In the genomic region with DNA sequence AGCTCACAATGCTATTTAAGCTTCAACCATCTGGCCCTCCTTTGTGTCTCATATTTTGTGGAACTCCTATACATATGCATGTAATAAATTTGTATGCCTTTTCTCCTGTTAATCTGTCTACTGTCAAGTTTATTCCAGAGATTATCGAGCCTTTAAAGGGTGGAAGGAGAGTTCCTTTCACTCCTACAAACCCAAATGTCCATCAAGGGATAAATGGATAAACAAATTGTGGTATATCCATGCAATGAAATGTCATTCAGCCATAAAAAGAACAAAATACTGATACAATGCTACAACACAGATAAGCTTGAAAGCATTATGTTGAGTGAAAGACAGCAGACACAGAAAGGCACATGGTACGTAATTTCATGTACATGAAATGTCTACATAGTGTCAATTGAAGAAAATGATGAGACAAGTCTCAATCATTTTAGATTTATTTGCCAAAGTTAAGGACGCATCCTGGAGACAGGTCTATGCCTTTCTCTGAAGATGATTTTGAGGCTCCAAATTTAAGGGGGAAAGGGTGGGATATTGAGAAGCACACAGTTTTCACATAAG, we compare ENCODE assay signal across 13 cellular contexts. TPM values are rescaled to one million over a fixed set of nuclear protein-coding genes. Genes with fewer than 3 reads are reported as not detected.
DNase-seq lines count a peak whose midpoint lies in the region; ATAC-seq, FAIRE-seq and TF ChIP-seq lines count a peak whose summit lies in the region.
"Had no signal": no experiment of that assay in that cellular context is flagged by ENCODE, and none has a peak within 500 bp of the region (broad histone marks: within the 10 kb centered on the region; RNA-seq: fewer than 3 reads in every experiment).

No MANE protein-coding gene starts in this region.

- TF ChIP-seq POLR2A in K562 (conservative IDR thresholded peaks at IDR 0.05), result no peak
- no peak for TF ChIP-seq POLR2A in upper lobe of left lung (IDR thresholded peaks at IDR 0.05)

- no peak overlapping the region for H3K4me3 Mint-ChIP-seq in activated T-cell treated with anti-CD3 and anti-CD28 coated beads, Interleukin-2, amount 50 U/mL, for 24 hours
- peak overlapping the region; percentile 16 for H3K4me3 Mint-ChIP-seq in stimulated activated effector memory CD8-positive, alpha-beta T cell treated with anti-CD3 and anti-CD28 coated beads, Interleukin-12 subunit alpha, Interleukin-12 subunit beta, amount 100 ng/mL, for 72 hours

- no peak for TF ChIP-seq CTCF in OCI-LY1 (IDR thresholded peaks at IDR 0.05; ENCODE audit: low read length)
- no peak for TF ChIP-seq CTCF in K562 (IDR thresholded peaks at IDR 0.05 in 2 of 3, conservative IDR thresholded peaks at IDR 0.05 in 1 of 3; ENCODE audit: insufficient read depth in 2 of 3, low read depth in 1 of 3, low read length in 3 of 3)
- TF ChIP-seq CTCF in upper lobe of left lung (IDR thresholded peaks at IDR 0.05), result no peak

- H3K27ac ChIP-seq in OCI-LY1 (ENCODE audit: low read depth, low read length, poor library complexity, severe bottlenecking) (peak overlapping the region; percentile 54), K562 (ENCODE audit: extremely low read depth, low read depth, low read length) (no peak overlapping the region), upper lobe of left lung (no peak overlapping the region)
- H3K27ac ChIP-seq: psoas muscle, uterus had no signal

- FAIRE-seq in K562 (lab: Jason Lieb, UNC), result no peak

- H3K36me3 Mint-ChIP-seq in activated T-cell treated with anti-CD3 and anti-CD28 coated beads, Interleukin-2, amount 50 U/mL, for 24 hours (ENCODE audit: low read depth), result no peaks in the 10 kb centered on the region
- H3K36me3 Mint-ChIP-seq in stimulated activated effector memory CD8-positive, alpha-beta T cell treated with anti-CD3 and anti-CD28 coated beads, Interleukin-12 subunit alpha, Interleukin-12 subunit beta, amount 100 ng/mL, for 72 hours, result peaks cover 9% of the 10 kb centered on the region

- no peak overlapping the region for H3K4me2 ChIP-seq in OCI-LY1 (ENCODE audit: low read length)
- no peak overlapping the region for H3K4me2 ChIP-seq in K562 (ENCODE audit: insufficient read depth, low read length)

- no peaks in the 10 kb centered on the region for H3K9me3 ChIP-seq in OCI-LY1 (ENCODE audit: low read length)
- H3K9me3 ChIP-seq in K562 (replicated peaks; ENCODE audit: control insufficient read depth, insufficient read depth, low read depth, low read length), result no peaks in the 10 kb centered on the region
- H3K9me3 ChIP-seq in upper lobe of left lung, result no peaks in the 10 kb centered on the region
- H3K9me3 ChIP-seq: psoas muscle, uterus had no signal

- H3K9ac ChIP-seq in OCI-LY1 (ENCODE audit: low read length) (no peak overlapping the region), K562 (ENCODE audit: insufficient read depth in 1 of 2, low read depth in 2 of 2, low read length in 2 of 2) (no peak overlapping the region)

- intact Hi-C loops in K562 (cut with micrococcal nuclease), result loop anchor here (5.0 kb wide), 1 partner anchor 39 kb away; no protein-coding TSS in a partner anchor

- H3K79me2 ChIP-seq in OCI-LY1 (ENCODE audit: insufficient read depth, low read length) (no peaks in the 10 kb centered on the region), K562 (ENCODE audit: control insufficient read depth, insufficient read depth, low read length) (no peaks in the 10 kb centered on the region)

- H3K4me1 ChIP-seq in OCI-LY1 (ENCODE audit: insufficient read depth, low read length, severe bottlenecking) (peaks cover 10% of the 10 kb centered on the region), K562 (replicated peaks in 1 of 2; ENCODE audit: control insufficient read depth in 2 of 2, insufficient read depth in 2 of 2, low read length in 2 of 2) (peaks cover 0 to 25% of the 10 kb centered on the region in 2 experiments; a peak in 4 of 5 replicates), upper lobe of left lung (peaks cover 0 to 12% (median 2%) of the 10 kb centered on the region in 4 donors)
- H3K4me1 ChIP-seq: psoas muscle, uterus had no signal

- H3K27me3 Mint-ChIP-seq in activated T-cell treated with anti-CD3 and anti-CD28 coated beads, Interleukin-2, amount 50 U/mL, for 24 hours, result no peaks in the 10 kb centered on the region

- WGBS in K562 (ENCODE audit: insufficient coverage, low coverage, missing lambda C conversion rate), result 44% methylated on average over 3 of the region's 3 CpGs
- 70 to 84% methylated on average over 3 of the region's 3 CpGs for WGBS in upper lobe of left lung, 2 donors

- H3K27ac Mint-ChIP-seq in activated T-cell treated with anti-CD3 and anti-CD28 coated beads, Interleukin-2, amount 50 U/mL, for 24 hours, result peak overlapping the region; percentile 27
- peak overlapping the region; percentile 82 for H3K27ac Mint-ChIP-seq in stimulated activated effector memory CD8-positive, alpha-beta T cell treated with anti-CD3 and anti-CD28 coated beads, Interleukin-12 subunit alpha, Interleukin-12 subunit beta, amount 100 ng/mL, for 72 hours

- H3K36me3 ChIP-seq in OCI-LY1 (ENCODE audit: insufficient read depth, low read length), result no peaks in the 10 kb centered on the region
- no peaks in the 10 kb centered on the region for H3K36me3 ChIP-seq in K562 (ENCODE audit: control insufficient read depth, insufficient read depth, low read length)
- H3K36me3 ChIP-seq in upper lobe of left lung, result no peaks in the 10 kb centered on the region
- H3K36me3 ChIP-seq: uterus had no signal

- no peak for ATAC-seq in K562
- ATAC-seq in stimulated activated effector memory CD8-positive, alpha-beta T cell treated with anti-CD3 and anti-CD28 coated beads, Interleukin-12 subunit alpha, Interleukin-12 subunit beta, amount 100 ng/mL, for 72 hours, result no peak
- no peak for ATAC-seq in upper lobe of left lung (ENCODE audit: low FRiP score in 2 of 2)
- ATAC-seq: psoas muscle had no signal

- POLR2A ChIA-PET in K562 (lab: Yijun Ruan, JAX), result interaction anchor here (0.6 to 1.3 kb wide), 4 partner anchors 9 to 183 kb away, joined by 3 to 4 read pairs (median 4); no protein-coding TSS in a partner anchor

- H3F3A ChIP-seq in OCI-LY1 (ENCODE audit: insufficient read depth, low read length), result no peaks in the 10 kb centered on the region

- H3K27me3 ChIP-seq in OCI-LY1 (ENCODE audit: insufficient read depth, low read length), result no peaks in the 10 kb centered on the region
- no peaks in the 10 kb centered on the region for H3K27me3 ChIP-seq in K562 (ENCODE audit: control insufficient read depth in 2 of 2, insufficient read depth in 2 of 2, low read length in 2 of 2)
- H3K27me3 ChIP-seq in upper lobe of left lung, result no peaks in the 10 kb centered on the region
- H3K27me3 ChIP-seq: uterus had no signal

- TF ChIP-seq RAD21 in K562 (CRISPR knock-in tag; conservative IDR thresholded peaks at IDR 0.05 in 1 of 2, IDR thresholded peaks at IDR 0.05 in 1 of 2), result no peak

- in situ Hi-C loops in K562 (cut with MboI), result no loop called here

- CTCF ChIA-PET in K562 (lab: Yijun Ruan, JAX; ENCODE audit: low intra/inter-chr PET ratio), result no interaction called here

- H4K20me1 ChIP-seq in OCI-LY1 (ENCODE audit: insufficient read depth, low read length) (no peaks in the 10 kb centered on the region), K562 (replicated peaks; ENCODE audit: control insufficient read depth, insufficient read depth, low read length) (no peaks in the 10 kb centered on the region)

- peaks cover 47% of the 10 kb centered on the region for H3K4me1 Mint-ChIP-seq in activated T-cell treated with anti-CD3 and anti-CD28 coated beads, Interleukin-2, amount 50 U/mL, for 24 hours (ENCODE audit: low read depth)
- peaks cover 51% of the 10 kb centered on the region for H3K4me1 Mint-ChIP-seq in stimulated activated effector memory CD8-positive, alpha-beta T cell treated with anti-CD3 and anti-CD28 coated beads, Interleukin-12 subunit alpha, Interleukin-12 subunit beta, amount 100 ng/mL, for 72 hours

- H3K4me3 ChIP-seq in OCI-LY1 (ENCODE audit: low read depth, low read length, poor library complexity, severe bottlenecking) (no peak overlapping the region), K562 (no peak overlapping the region), upper lobe of left lung (no peak overlapping the region)
- H3K4me3 ChIP-seq: psoas muscle, uterus had no signal

- BruUV-seq in K562 (replicated peaks; lab: Mats Ljungman, UMichigan), result no TSS peak

- no peaks in the 10 kb centered on the region for H3K9me2 ChIP-seq in OCI-LY1 (ENCODE audit: low read depth, low read length)

- TF ChIP-seq EP300 in K562 (IDR thresholded peaks at IDR 0.05; ENCODE audit: low read length), result no peak
- TF ChIP-seq EP300 in upper lobe of left lung (IDR thresholded peaks at IDR 0.05), result no peak

- H3K9me3 Mint-ChIP-seq in activated T-cell treated with anti-CD3 and anti-CD28 coated beads, Interleukin-2, amount 50 U/mL, for 24 hours, result no peaks in the 10 kb centered on the region
- no peaks in the 10 kb centered on the region for H3K9me3 Mint-ChIP-seq in stimulated activated effector memory CD8-positive, alpha-beta T cell treated with anti-CD3 and anti-CD28 coated beads, Interleukin-12 subunit alpha, Interleukin-12 subunit beta, amount 100 ng/mL, for 72 hours

- H2AFZ ChIP-seq in OCI-LY1 (ENCODE audit: low read length) (no peak overlapping the region), K562 (ENCODE audit: low read depth, low read length) (no peak overlapping the region)

- H3K9me1 ChIP-seq in K562 (ENCODE audit: control insufficient read depth, insufficient read depth, low read length), result no peaks in the 10 kb centered on the region

- no peak for DNase-seq in activated T-cell treated with anti-CD3 and anti-CD28 coated beads, Interleukin-2, amount 50 U/mL, for 24 hours
- DNase-seq in activated T-cell treated with anti-CD3 and anti-CD28 coated beads, Interleukin-2, amount 50 U/mL, for 1 hour, result no peak
- no peak for DNase-seq in K562 (ENCODE audit: extremely low read depth in 1 of 4, low spot score in 3 of 4)
- DNase-seq in stimulated activated effector memory CD8-positive, alpha-beta T cell treated with anti-CD3 and anti-CD28 coated beads, Interleukin-12 subunit alpha, Interleukin-12 subunit beta, amount 100 ng/mL, for 72 hours (ENCODE audit: low spot score in 2 of 2), result no peak
- DNase-seq in A172 (ENCODE audit: low spot score), result no peak
- no peak for DNase-seq in NCI-H1417 treated with DMSO at 0.1 percent for 48 hours (lab: John Stamatoyannopoulos, UW)
- DNase-seq in upper lobe of left lung, result no peak
- DNase-seq: foreskin melanocyte, NCI-H146, psoas muscle, Right ventricle myocardium superior, uterus had no signal

RNA-seq across cellular contexts. Expression of a gene that starts 17.7 kb away (rescaled TPM):
- 4.1 and 5.5 TPM in 2 replicates for total RNA-seq in K562 (2011; cell fraction: chromatin; rRNA removed; ENCODE audit: low replicate concordance)
- 1.3 and 1.6 TPM in 2 replicates for total RNA-seq in K562 (2011; cell fraction: nucleolus; rRNA removed)
- total RNA-seq in K562 (2011; cell fraction: nucleoplasm; rRNA removed), result 5.9 and 6.2 TPM in 2 replicates
- total RNA-seq in K562 (2014; rRNA removed) (6.7 and 10.0 TPM in 2 replicates), K562 (2014; rRNA removed; fragmentation: Illumina TruSeq; extraction: Trizol) (7.5 and 8.5 TPM in 2 replicates), K562 (2015; rRNA removed; fragmentation: Illumina TruSeq; extraction: Trizol) (8.1 and 8.8 TPM in 2 replicates), K562 (2021) (7.9 and 8.2 TPM in 2 replicates), upper lobe of left lung (10 to 100 TPM; 12.8 to 35.3 (median 19.8) TPM)
- polyA plus RNA-seq in K562 (2011; rRNA removed) (10.6 and 13.0 TPM in 2 replicates), K562 (2014; fragmentation: Illumina TruSeq; extraction: Trizol) (9.2 and 11.2 TPM in 2 replicates), K562 (2014; fragmentation: Nextera tagmentation; extraction: Ambion mirVana) (1 to 10 TPM; 4.6 to 5.1 TPM), K562 (2014; rRNA removed) (6.6 and 9.2 TPM in 2 replicates)
- polyA plus RNA-seq in K562 (2011; cell fraction: cytosol; rRNA removed), result 7.9 and 11.9 TPM in 2 replicates
- polyA plus RNA-seq in K562 (2011; cell fraction: nucleus; rRNA removed), result 4.2 and 9.9 TPM in 2 replicates
- 11.3 and 11.6 TPM in 2 replicates for polyA plus RNA-seq in K562 (2012)
- 7.7 and 14.4 TPM in 2 replicates for polyA minus RNA-seq in K562 (2011; rRNA and poly(A)+ RNA removed)
- 4.2 and 6.9 TPM in 2 replicates for polyA minus RNA-seq in K562 (2011; cell fraction: cytosol; rRNA and poly(A)+ RNA removed)
- polyA minus RNA-seq in K562 (2011; cell fraction: nucleus; rRNA and poly(A)+ RNA removed), result 0.94 and 4.2 TPM in 2 replicates
- total RNA-seq in A172 (2014; rRNA removed; shearing (Covaris generic)), result 2.1 and 4.6 TPM in 2 replicates

RNA-seq across cellular contexts. Expression of a gene that starts 55.5 kb away (rescaled TPM):
- total RNA-seq in K562 (2011; cell fraction: chromatin; rRNA removed; ENCODE audit: low replicate concordance), result 79.5 and 79.6 TPM in 2 replicates
- total RNA-seq in K562 (2011; cell fraction: nucleolus; rRNA removed), result 86.2 and 96.6 TPM in 2 replicates
- total RNA-seq in K562 (2011; cell fraction: nucleoplasm; rRNA removed), result 142 and 189 TPM in 2 replicates
- total RNA-seq in K562 (2014; rRNA removed) (151 and 192 TPM in 2 replicates), K562 (2014; rRNA removed; fragmentation: Illumina TruSeq; extraction: Trizol) (187 and 198 TPM in 2 replicates), K562 (2015; rRNA removed; fragmentation: Illumina TruSeq; extraction: Trizol) (160 and 168 TPM in 2 replicates), K562 (2021) (159 and 165 TPM in 2 replicates), upper lobe of left lung (10 to 100 TPM; 31.4 to 80.0 (median 60.4) TPM)
- polyA plus RNA-seq in K562 (2011; rRNA removed) (128 and 239 TPM in 2 replicates), K562 (2014; fragmentation: Illumina TruSeq; extraction: Trizol) (249 and 260 TPM in 2 replicates), K562 (2014; fragmentation: Nextera tagmentation; extraction: Ambion mirVana) (10 to 100 TPM; 50.4 to 72.2 TPM), K562 (2014; rRNA removed) (182 and 210 TPM in 2 replicates)
- polyA plus RNA-seq in K562 (2011; cell fraction: cytosol; rRNA removed), result 178 and 192 TPM in 2 replicates
- 52.1 and 69.8 TPM in 2 replicates for polyA plus RNA-seq in K562 (2011; cell fraction: nucleus; rRNA removed)
- polyA plus RNA-seq in K562 (2012), result 121 and 150 TPM in 2 replicates
- polyA minus RNA-seq in K562 (2011; rRNA and poly(A)+ RNA removed), result 155 and 274 TPM in 2 replicates
- polyA minus RNA-seq in K562 (2011; cell fraction: cytosol; rRNA and poly(A)+ RNA removed), result 34.8 and 79.5 TPM in 2 replicates
- 17.2 and 23.3 TPM in 2 replicates for polyA minus RNA-seq in K562 (2011; cell fraction: nucleus; rRNA and poly(A)+ RNA removed)
- total RNA-seq in A172 (2014; rRNA removed; shearing (Covaris generic)), result 76.4 and 81.6 TPM in 2 replicates
